Comparison of ENCODE assay signal across 8 cellular contexts in the genomic region with DNA sequence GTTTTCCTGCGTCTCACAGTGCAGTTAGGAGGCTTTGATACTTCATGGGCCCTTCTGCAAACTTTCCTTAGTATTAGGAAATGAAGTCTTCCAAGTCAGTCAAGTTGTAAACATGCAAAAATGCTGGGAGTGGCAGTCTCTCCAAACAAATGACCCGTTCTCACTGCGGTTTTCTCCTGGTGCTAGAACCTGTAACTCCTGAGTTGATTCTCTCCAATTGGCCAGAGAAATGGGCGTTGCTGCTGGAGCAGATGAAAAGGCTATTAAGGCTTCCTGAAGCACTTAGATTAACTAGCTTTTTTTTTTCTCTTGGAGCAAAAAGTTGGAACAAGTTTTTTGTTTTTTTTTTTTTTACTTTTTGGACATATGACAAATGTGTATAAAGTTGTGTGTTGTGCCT.
DNase-seq lines count a peak whose midpoint lies in the region; FAIRE-seq and TF ChIP-seq lines count a peak whose summit lies in the region.
"Had no signal": no experiment of that assay in that cellular context is flagged by ENCODE, and none has a peak within 500 bp of the region (broad histone marks: within the 10 kb centered on the region; RNA-seq: fewer than 3 reads in every experiment).

No MANE protein-coding gene starts in this region.

- no peaks in the 10 kb centered on the region for H3K9me1 ChIP-seq in keratinocyte (ENCODE audit: control insufficient read depth, extremely low read depth, insufficient read depth, low read length)

- peak; percentile 93 for FAIRE-seq in keratinocyte (lab: Jason Lieb, UNC)

- no peak overlapping the region for H2AFZ ChIP-seq in keratinocyte (ENCODE audit: control insufficient read depth, low read length)

- POLR2A ChIA-PET in HEK293T (lab: Yijun Ruan, JAX): no interaction called here

- H3K9me3 ChIP-seq in keratinocyte (ENCODE audit: control insufficient read depth, low read depth, low read length): no peaks in the 10 kb centered on the region
- no peaks in the 10 kb centered on the region for H3K9me3 ChIP-seq in transverse colon

- no peak overlapping the region for H3K4me2 ChIP-seq in keratinocyte (ENCODE audit: control insufficient read depth, extremely low read depth, insufficient read depth, low read depth, low read length)

- H3K4me3 ChIP-seq in brain microvascular endothelial cell (ENCODE audit: low read depth, low read length): no peak overlapping the region
- H3K4me3 ChIP-seq in keratinocyte (ENCODE audit: control insufficient read depth in 2 of 3, extremely low read depth in 1 of 3, insufficient read depth in 2 of 3, low read depth in 1 of 3, low read length in 3 of 3): no peak overlapping the region
- no peak overlapping the region for H3K4me3 ChIP-seq in transverse colon

- H3K27ac Mint-ChIP-seq in T-helper 2 cell treated with Interferon-gamma antibody and Interleukin-4, amounts not matched to agents 5 μg/mL and 100 μg/mL, for 36 hours: no peak overlapping the region

- H3K36me3 Mint-ChIP-seq in T-helper 2 cell treated with Interferon-gamma antibody and Interleukin-4, amounts not matched to agents 5 μg/mL and 100 μg/mL, for 36 hours (ENCODE audit: low read depth): no peaks in the 10 kb centered on the region

- H3K27me3 Mint-ChIP-seq in T-helper 2 cell treated with Interferon-gamma antibody and Interleukin-4, amounts not matched to agents 5 μg/mL and 100 μg/mL, for 36 hours (ENCODE audit: low read depth): no peaks in the 10 kb centered on the region

- intact Hi-C loops in transverse colon (cut with DNase I; ENCODE audit: low total_unique reads): no loop called here

- TF ChIP-seq CTCF in brain microvascular endothelial cell (IDR thresholded peaks at IDR 0.05; ENCODE audit: low read depth, low read length, missing control alignments) (no peak), keratinocyte (optimal IDR thresholded peaks at IDR 0.05 in 1 of 3, IDR thresholded peaks at IDR 0.05 in 1 of 3, conservative IDR thresholded peaks at IDR 0.05 in 1 of 3; ENCODE audit: extremely low read depth in 1 of 3, insufficient read depth in 2 of 3, low read length in 3 of 3) (peak in 2 of 3 experiments; percentile 33 to 36), transverse colon (IDR thresholded peaks at IDR 0.05) (no peak)

- TF ChIP-seq POLR2A in transverse colon (IDR thresholded peaks at IDR 0.05): no peak

- no peaks in the 10 kb centered on the region for H3K9me3 Mint-ChIP-seq in T-helper 2 cell treated with Interferon-gamma antibody and Interleukin-4, amounts not matched to agents 5 μg/mL and 100 μg/mL, for 36 hours

- dilution Hi-C loops in keratinocyte (cut with MboI; ENCODE audit: extremely low pct_ligation_motif_present, low sequenced_read_pairs): no loop called here

- DNase-seq in HEK293T (ENCODE audit: extremely low spot score): peak; percentile 31
- DNase-seq in brain microvascular endothelial cell: peak; percentile 6
- no peak for DNase-seq in keratinocyte (ENCODE audit: low read depth, low spot score)
- DNase-seq in transverse colon: peak; percentile 52
- DNase-seq in HK-2 (ENCODE audit: unreplicated experiment): no peak
- DNase-seq in T-helper 2 cell treated with Interferon-gamma antibody and Interleukin-4, amounts not matched to agents 5 μg/mL and 100 μg/mL, for 36 hours (ENCODE audit: low spot score): no peak
- DNase-seq in HUDEP-2 (lab: John Stamatoyannopoulos, UW; ENCODE audit: unreplicated experiment in 76 of 76): no peak
- DNase-seq: NCI-H82 had no signal

- CTCF ChIA-PET in HEK293T (lab: Yijun Ruan, JAX): no interaction called here

- H3K27ac ChIP-seq in brain microvascular endothelial cell: no peak overlapping the region
- H3K27ac ChIP-seq in keratinocyte (ENCODE audit: control insufficient read depth, insufficient read depth, low read length): peak overlapping the region; percentile 10
- H3K27ac ChIP-seq in transverse colon: peak overlapping the region; percentile 25 to 42 (median 32)

- H4K20me1 ChIP-seq in keratinocyte (ENCODE audit: control insufficient read depth, extremely low read depth, insufficient read depth, low read length): peaks cover 3% of the 10 kb centered on the region

- H3K4me3 Mint-ChIP-seq in T-helper 2 cell treated with Interferon-gamma antibody and Interleukin-4, amounts not matched to agents 5 μg/mL and 100 μg/mL, for 36 hours: no peak overlapping the region

- no peak for TF ChIP-seq EP300 in transverse colon (IDR thresholded peaks at IDR 0.05; ENCODE audit: low read depth)

- peaks cover 66% of the 10 kb centered on the region for H3K79me2 ChIP-seq in keratinocyte (ENCODE audit: control insufficient read depth, insufficient read depth, low read length)

- H3K36me3 ChIP-seq in brain microvascular endothelial cell (replicated peaks) (no peaks in the 10 kb centered on the region), keratinocyte (ENCODE audit: control insufficient read depth in 2 of 2, extremely low read depth in 1 of 2, insufficient read depth in 2 of 2, low read length in 2 of 2) (no peaks in the 10 kb centered on the region), transverse colon (no peaks in the 10 kb centered on the region)

- in situ Hi-C loops in brain microvascular endothelial cell (cut with HindIII; ENCODE audit: low pct_ligation_motif_present, low sequenced_read_pairs) (no loop called here), transverse colon (cut with MboI; ENCODE audit: low pct_ligation_motif_present in 1 of 4, low pct_unique_long_range_greater_than_20kb in 1 of 4, low sequenced_read_pairs in 3 of 4) (no loop called here)

- no peaks in the 10 kb centered on the region for H3K27me3 ChIP-seq in brain microvascular endothelial cell (replicated peaks)
- H3K27me3 ChIP-seq in keratinocyte (ENCODE audit: control insufficient read depth, extremely low read depth, insufficient read depth, low read length): no peaks in the 10 kb centered on the region
- no peaks in the 10 kb centered on the region for H3K27me3 ChIP-seq in transverse colon

- H3K4me1 ChIP-seq in keratinocyte (ENCODE audit: control insufficient read depth, extremely low read depth, insufficient read depth, low read length) (peaks cover 42% of the 10 kb centered on the region), transverse colon (peaks cover 4 to 31% (median 11%) of the 10 kb centered on the region in 4 donors)

- H3K4me1 Mint-ChIP-seq in T-helper 2 cell treated with Interferon-gamma antibody and Interleukin-4, amounts not matched to agents 5 μg/mL and 100 μg/mL, for 36 hours (ENCODE audit: low read depth): no peaks in the 10 kb centered on the region

- no peak overlapping the region for H3K9ac ChIP-seq in keratinocyte (ENCODE audit: control insufficient read depth, extremely low read depth, insufficient read depth, low read length)

- 33 to 38% methylated on average over 2 to 4 of the region's 4 CpGs for WGBS in transverse colon (ENCODE audit: low coverage in 1 of 2), 2 donors

TF ChIP-seq in HEK293T, 16 proteins besides CTCF, POLR2A, EP300 and RAD21:
- TF ChIP-seq CTBP1 (IDR thresholded peaks at IDR 0.05; ENCODE audit: borderline replicate concordance): no peak
- TF ChIP-seq, protein P1, sequence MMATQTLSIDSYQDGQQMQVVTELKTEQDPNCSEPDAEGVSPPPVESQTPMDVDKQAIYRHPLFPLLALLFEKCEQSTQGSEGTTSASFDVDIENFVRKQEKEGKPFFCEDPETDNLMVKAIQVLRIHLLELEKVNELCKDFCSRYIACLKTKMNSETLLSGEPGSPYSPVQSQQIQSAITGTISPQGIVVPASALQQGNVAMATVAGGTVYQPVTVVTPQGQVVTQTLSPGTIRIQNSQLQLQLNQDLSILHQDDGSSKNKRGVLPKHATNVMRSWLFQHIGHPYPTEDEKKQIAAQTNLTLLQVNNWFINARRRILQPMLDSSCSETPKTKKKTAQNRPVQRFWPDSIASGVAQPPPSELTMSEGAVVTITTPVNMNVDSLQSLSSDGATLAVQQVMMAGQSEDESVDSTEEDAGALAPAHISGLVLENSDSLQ (IDR thresholded peaks at IDR 0.05): peak; percentile 22; the same call in 1 of the 2 replicates

Comparison
In these comparisons a context has a peak if more than half of its experiments do, and no peak if none do; other contexts are left out.
1. DNase-seq: peak in HEK293T (single experiment), brain microvascular endothelial cell (single experiment) and transverse colon (single experiment); none in keratinocyte (single experiment), HK-2 (single experiment), T-helper 2 cell treated with Interferon-gamma antibody and Interleukin-4, amounts not matched to agents 5 μg/mL and 100 μg/mL, for 36 hours (single experiment) and HUDEP-2 (0 of 76).
2. CTCF ChIP-seq: peak in keratinocyte (2 of 3); none in brain microvascular endothelial cell (single experiment) and transverse colon (0 of 5).